ENCODE assay signal across 13 cellular contexts in genomic region chr2:232363064-232363783, GRCh38. TPM values are rescaled to one million over a fixed set of nuclear protein-coding genes. Genes with fewer than 3 reads are reported as not detected.
DNase-seq lines count a peak whose midpoint lies in the region; ATAC-seq and TF ChIP-seq lines count a peak whose summit lies in the region.
"Not testable (repeated sequence)": the region's sequence is repeated elsewhere in the genome, so short reads cannot be mapped to it uniquely, and the experiment has no call there.
"Had no signal": no experiment of that assay in that cellular context is flagged by ENCODE, and none has a peak within 500 bp of the region (broad histone marks: within the 10 kb centered on the region; RNA-seq: fewer than 3 reads in every experiment).

No MANE protein-coding gene starts in this region.

- H3K9me2 ChIP-seq in Loucy (replicated peaks; ENCODE audit: low read depth, low read length) = not testable (repeated sequence)

- H3K36me3 ChIP-seq in BE2C; Loucy (ENCODE audit: insufficient read depth, low read length); sigmoid colon: not testable (repeated sequence)

- H3K36me3 Mint-ChIP-seq in activated T-helper 17 cell treated with anti-CD3 and anti-CD28 coated beads, Interleukin-2, amount 50 U/mL, for 72 hours (ENCODE audit: low read depth); dendritic cell treated with granulocyte-macrophage colony-stimulating factor and Interleukin-4, amounts not matched to agents 40 ng/mL and 50 ng/mL, for 4 days (ENCODE audit: low read depth): not testable (repeated sequence)

- intact Hi-C loops in dendritic cell treated with granulocyte-macrophage colony-stimulating factor and Interleukin-4, amounts not matched to agents 40 ng/mL and 50 ng/mL, for 4 days (cut with micrococcal nuclease); sigmoid colon (cut with DNase I): not testable (repeated sequence)

- not testable (repeated sequence) for H3K9me3 Mint-ChIP-seq in activated T-helper 17 cell treated with anti-CD3 and anti-CD28 coated beads, Interleukin-2, amount 50 U/mL, for 72 hours
- peaks cover 13% of the 10 kb centered on the region for H3K9me3 Mint-ChIP-seq in dendritic cell treated with granulocyte-macrophage colony-stimulating factor and Interleukin-4, amounts not matched to agents 40 ng/mL and 50 ng/mL, for 4 days

- H3K27me3 Mint-ChIP-seq in activated T-helper 17 cell treated with anti-CD3 and anti-CD28 coated beads, Interleukin-2, amount 50 U/mL, for 72 hours; dendritic cell treated with granulocyte-macrophage colony-stimulating factor and Interleukin-4, amounts not matched to agents 40 ng/mL and 50 ng/mL, for 4 days: not testable (repeated sequence)

- H3K4me2 ChIP-seq in Loucy (ENCODE audit: low read depth, low read length, poor library complexity, severe bottlenecking) = peak overlapping the region; percentile 96

- not testable (repeated sequence) for H3F3A ChIP-seq in Loucy (ENCODE audit: low read depth)

- 84% methylated on average over 12 of the region's 12 CpGs for WGBS in sigmoid colon, 2 donors

- H3K9ac ChIP-seq in Loucy (ENCODE audit: low read depth, low read length, poor library complexity, severe bottlenecking) = peak overlapping the region; percentile 69

- not testable (repeated sequence) for H3K9me3 ChIP-seq in BE2C; Loucy (ENCODE audit: insufficient read depth, low read depth, low read length); sigmoid colon

- H3K4me3 Mint-ChIP-seq in activated T-helper 17 cell treated with anti-CD3 and anti-CD28 coated beads, Interleukin-2, amount 50 U/mL, for 72 hours = peak overlapping the region; percentile 88
- peak overlapping the region; percentile 73 for H3K4me3 Mint-ChIP-seq in dendritic cell treated with granulocyte-macrophage colony-stimulating factor and Interleukin-4, amounts not matched to agents 40 ng/mL and 50 ng/mL, for 4 days

- not testable (repeated sequence) for H4K20me1 ChIP-seq in Loucy (ENCODE audit: insufficient read depth, low read length, poor library complexity, severe bottlenecking)

- not testable (repeated sequence) for H3K4me1 ChIP-seq in BE2C, sigmoid colon
- peaks cover 34% of the 10 kb centered on the region for H3K4me1 ChIP-seq in Loucy (ENCODE audit: insufficient read depth, low read length, poor library complexity, severe bottlenecking)

- not testable (repeated sequence) for DNase-seq in BE2C
- DNase-seq in mesenteric fat pad (ENCODE audit: low spot score) (peak; percentile 62), sigmoid colon (peak; percentile 30)

- peak overlapping the region; percentile 87 for H3K27ac Mint-ChIP-seq in activated T-helper 17 cell treated with anti-CD3 and anti-CD28 coated beads, Interleukin-2, amount 50 U/mL, for 72 hours
- H3K27ac Mint-ChIP-seq in dendritic cell treated with granulocyte-macrophage colony-stimulating factor and Interleukin-4, amounts not matched to agents 40 ng/mL and 50 ng/mL, for 4 days = peak overlapping the region; percentile 68

- not testable (repeated sequence) for TF ChIP-seq EP300 in sigmoid colon (IDR thresholded peaks at IDR 0.05)

- TF ChIP-seq POLR2A in sigmoid colon (IDR thresholded peaks at IDR 0.05) = not testable (repeated sequence)

- H3K4me3 ChIP-seq in BE2C (ENCODE audit: low read depth, low read length); sigmoid colon: not testable (repeated sequence)
- peak overlapping the region; percentile 72 for H3K4me3 ChIP-seq in Loucy (ENCODE audit: low read length, poor library complexity, severe bottlenecking)
- peak overlapping the region; percentile 33; the same call in 1 of the 2 replicates for H3K4me3 ChIP-seq in WI38 (ENCODE audit: low read depth, low read length)

- H3K27ac ChIP-seq in sigmoid colon = not testable (repeated sequence)

- not testable (repeated sequence) for H3K79me2 ChIP-seq in Loucy (ENCODE audit: insufficient read depth, low read length)

- peak; percentile 13 for ATAC-seq in GM18907 (IDR thresholded peaks at IDR 0.05; ENCODE audit: unreplicated experiment)
- not testable (repeated sequence) for ATAC-seq in activated T-helper 17 cell treated with anti-CD3 and anti-CD28 coated beads, Interleukin-2, amount 50 U/mL, for 72 hours (replicated peaks)

- TF ChIP-seq CTCF in BE2C (IDR thresholded peaks at IDR 0.05; ENCODE audit: low read depth, low read length) (0 out of 2 replicates have a peak, but pooled peaks have one; percentile 6), Loucy (conservative IDR thresholded peaks at IDR 0.05; ENCODE audit: low read length) (peak; percentile 52)
- not testable (repeated sequence) for TF ChIP-seq CTCF in WI38 (IDR thresholded peaks at IDR 0.05; ENCODE audit: low read depth, low read length); sigmoid colon (IDR thresholded peaks at IDR 0.05)

- not testable (repeated sequence) for H3K4me1 Mint-ChIP-seq in activated T-helper 17 cell treated with anti-CD3 and anti-CD28 coated beads, Interleukin-2, amount 50 U/mL, for 72 hours
- peaks cover 24% of the 10 kb centered on the region for H3K4me1 Mint-ChIP-seq in dendritic cell treated with granulocyte-macrophage colony-stimulating factor and Interleukin-4, amounts not matched to agents 40 ng/mL and 50 ng/mL, for 4 days (ENCODE audit: low read depth)

- not testable (repeated sequence) for H3K27me3 ChIP-seq in BE2C; Loucy (ENCODE audit: insufficient read depth, low read length, poor library complexity, severe bottlenecking); sigmoid colon

- H2AFZ ChIP-seq in Loucy (ENCODE audit: low read length) = peak overlapping the region; percentile 99

RNA-seq across cellular contexts. Expression of gene ALPP, which starts 15.3 kb away (rescaled TPM):
- polyA plus RNA-seq in BE2C (2012; ENCODE audit: insufficient read depth, insufficient read length, low read depth) = not detected
- under 1 TPM in 1 of 2 donors, not detected in 1; 0.19 TPM for total RNA-seq in activated T-helper 17 cell treated with anti-CD3 and anti-CD28 coated beads, Interleukin-2, amount 50 U/mL, for 72 hours
- total RNA-seq in mesenteric fat pad (not detected), sigmoid colon (not detected)
- polyA plus RNA-seq in sigmoid colon = under 1 TPM in 1 of 3 donors, not detected in 2; 0.03 TPM
- total RNA-seq: GM23248, mesothelial cell of epicardium, renal cortical epithelial cell had no signal
- polyA plus RNA-seq: BJ, GM23248 had no signal

RNA-seq across cellular contexts. Expression of gene ALPG, which starts 43.4 kb away (rescaled TPM):
- polyA plus RNA-seq in BE2C (2012; ENCODE audit: insufficient read depth, insufficient read length, low read depth) = not detected
- not detected for total RNA-seq in activated T-helper 17 cell treated with anti-CD3 and anti-CD28 coated beads, Interleukin-2, amount 50 U/mL, for 72 hours
- total RNA-seq in mesenteric fat pad (not detected), sigmoid colon (not detected)
- under 1 TPM in 1 of 3 donors, not detected in 2; 0.10 TPM for polyA plus RNA-seq in sigmoid colon
- total RNA-seq: A172, GM23248, mesothelial cell of epicardium, renal cortical epithelial cell had no signal
- polyA plus RNA-seq: BJ, GM23248 had no signal
